Comparison of ENCODE assay signal across 1 cellular context in the genomic region with DNA sequence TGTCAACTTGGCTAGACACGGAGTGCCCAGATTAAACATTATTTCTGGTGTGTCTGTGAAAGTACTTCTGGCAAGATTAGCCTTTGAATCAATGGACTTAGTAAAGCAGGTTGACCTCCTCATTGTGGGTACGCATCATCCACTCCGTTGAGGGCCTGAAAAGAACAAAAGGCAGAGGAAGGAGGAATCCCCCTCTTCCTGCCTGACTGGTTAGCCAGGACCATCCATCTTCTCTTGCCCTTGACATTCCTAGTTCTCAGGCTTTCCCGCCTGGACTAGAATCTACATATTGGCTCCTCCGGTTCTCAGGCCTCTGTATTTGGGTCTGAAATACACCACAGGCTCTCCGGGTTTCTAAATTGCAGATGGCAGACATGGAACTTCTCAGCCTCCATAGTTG.
TF ChIP-seq lines count a peak whose summit lies in the region.

No MANE protein-coding gene starts in this region.

TF ChIP-seq in GM23338, 12 proteins besides CTCF, POLR2A, EP300 and RAD21:
- TF ChIP-seq, protein P1, sequence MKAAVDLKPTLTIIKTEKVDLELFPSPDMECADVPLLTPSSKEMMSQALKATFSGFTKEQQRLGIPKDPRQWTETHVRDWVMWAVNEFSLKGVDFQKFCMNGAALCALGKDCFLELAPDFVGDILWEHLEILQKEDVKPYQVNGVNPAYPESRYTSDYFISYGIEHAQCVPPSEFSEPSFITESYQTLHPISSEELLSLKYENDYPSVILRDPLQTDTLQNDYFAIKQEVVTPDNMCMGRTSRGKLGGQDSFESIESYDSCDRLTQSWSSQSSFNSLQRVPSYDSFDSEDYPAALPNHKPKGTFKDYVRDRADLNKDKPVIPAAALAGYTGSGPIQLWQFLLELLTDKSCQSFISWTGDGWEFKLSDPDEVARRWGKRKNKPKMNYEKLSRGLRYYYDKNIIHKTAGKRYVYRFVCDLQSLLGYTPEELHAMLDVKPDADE (IDR thresholded peaks at IDR 0.05): no peak
- TF ChIP-seq STAT1 (IDR thresholded peaks at IDR 0.05; ENCODE audit: unreplicated experiment): no peak
- TF ChIP-seq, protein P2, sequence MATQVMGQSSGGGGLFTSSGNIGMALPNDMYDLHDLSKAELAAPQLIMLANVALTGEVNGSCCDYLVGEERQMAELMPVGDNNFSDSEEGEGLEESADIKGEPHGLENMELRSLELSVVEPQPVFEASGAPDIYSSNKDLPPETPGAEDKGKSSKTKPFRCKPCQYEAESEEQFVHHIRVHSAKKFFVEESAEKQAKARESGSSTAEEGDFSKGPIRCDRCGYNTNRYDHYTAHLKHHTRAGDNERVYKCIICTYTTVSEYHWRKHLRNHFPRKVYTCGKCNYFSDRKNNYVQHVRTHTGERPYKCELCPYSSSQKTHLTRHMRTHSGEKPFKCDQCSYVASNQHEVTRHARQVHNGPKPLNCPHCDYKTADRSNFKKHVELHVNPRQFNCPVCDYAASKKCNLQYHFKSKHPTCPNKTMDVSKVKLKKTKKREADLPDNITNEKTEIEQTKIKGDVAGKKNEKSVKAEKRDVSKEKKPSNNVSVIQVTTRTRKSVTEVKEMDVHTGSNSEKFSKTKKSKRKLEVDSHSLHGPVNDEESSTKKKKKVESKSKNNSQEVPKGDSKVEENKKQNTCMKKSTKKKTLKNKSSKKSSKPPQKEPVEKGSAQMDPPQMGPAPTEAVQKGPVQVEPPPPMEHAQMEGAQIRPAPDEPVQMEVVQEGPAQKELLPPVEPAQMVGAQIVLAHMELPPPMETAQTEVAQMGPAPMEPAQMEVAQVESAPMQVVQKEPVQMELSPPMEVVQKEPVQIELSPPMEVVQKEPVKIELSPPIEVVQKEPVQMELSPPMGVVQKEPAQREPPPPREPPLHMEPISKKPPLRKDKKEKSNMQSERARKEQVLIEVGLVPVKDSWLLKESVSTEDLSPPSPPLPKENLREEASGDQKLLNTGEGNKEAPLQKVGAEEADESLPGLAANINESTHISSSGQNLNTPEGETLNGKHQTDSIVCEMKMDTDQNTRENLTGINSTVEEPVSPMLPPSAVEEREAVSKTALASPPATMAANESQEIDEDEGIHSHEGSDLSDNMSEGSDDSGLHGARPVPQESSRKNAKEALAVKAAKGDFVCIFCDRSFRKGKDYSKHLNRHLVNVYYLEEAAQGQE (IDR thresholded peaks at IDR 0.05; ENCODE audit: unreplicated experiment): no peak
- no peak for TF ChIP-seq POLR2AphosphoS5 (IDR thresholded peaks at IDR 0.05; ENCODE audit: low read depth)
- TF ChIP-seq EZH2 (IDR thresholded peaks at IDR 0.05; ENCODE audit: low read depth, unreplicated experiment): no peak
- TF ChIP-seq NANOG (IDR thresholded peaks at IDR 0.05; ENCODE audit: borderline replicate concordance): no peak
- no peak for TF ChIP-seq ZNF462 (CRISPR knock-in tag; IDR thresholded peaks at IDR 0.05)
- no peak for TF ChIP-seq ZNF114 (CRISPR knock-in tag; IDR thresholded peaks at IDR 0.05)
- TF ChIP-seq ZNF331 (CRISPR knock-in tag; IDR thresholded peaks at IDR 0.05; ENCODE audit: low read depth): no peak
- TF ChIP-seq CREB1 (CRISPR knock-in tag; IDR thresholded peaks at IDR 0.05; ENCODE audit: low read depth): no peak
- TF ChIP-seq JUNB (IDR thresholded peaks at IDR 0.05; ENCODE audit: unreplicated experiment): no peak
- TF ChIP-seq EZH2phosphoT487 (IDR thresholded peaks at IDR 0.05; ENCODE audit: unreplicated experiment): no peak
